18 cellular contexts compared by ENCODE assay signal in the genomic region with DNA sequence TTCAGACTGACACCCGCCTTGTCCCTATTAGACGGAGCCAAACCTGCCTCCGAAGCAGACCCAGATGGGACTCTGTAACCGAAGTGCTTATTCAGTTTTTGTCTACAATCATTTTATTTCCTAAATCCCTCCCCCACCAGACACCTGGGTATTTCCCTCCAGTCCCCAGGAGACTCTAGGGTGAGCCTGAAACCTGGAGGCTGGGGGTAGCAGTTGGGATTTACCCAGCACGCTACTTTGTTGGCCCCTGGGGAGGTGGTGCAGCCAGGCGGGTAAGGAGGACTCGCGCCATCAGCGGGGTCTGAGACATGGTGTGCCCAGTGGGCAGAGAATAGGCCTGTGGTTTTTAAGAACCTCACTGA. TPM values are rescaled to one million over a fixed set of nuclear protein-coding genes. Genes with fewer than 3 reads are reported as not detected.
DNase-seq lines count a peak whose midpoint lies in the region; ATAC-seq and TF ChIP-seq lines count a peak whose summit lies in the region.
"Had no signal": no experiment of that assay in that cellular context is flagged by ENCODE, and none has a peak within 500 bp of the region (broad histone marks: within the 10 kb centered on the region; RNA-seq: fewer than 3 reads in every experiment).

No MANE protein-coding gene starts in this region.

- no peak for TF ChIP-seq CTCF in GM13976 (IDR thresholded peaks at IDR 0.05; ENCODE audit: borderline replicate concordance, control extremely low read depth, extremely low read depth, insufficient read depth, missing control alignments)

- CTCF ChIA-PET in T-cell (lab: Charles Lee) = no interaction called here

- H3K36me3 Mint-ChIP-seq in T-cell (no peaks in the 10 kb centered on the region), naive B cell (no peaks in the 10 kb centered on the region)
- H3K36me3 Mint-ChIP-seq in stimulated activated memory B cell treated with anti-CD40 and anti-IgM and Interleukin-4, amounts not matched to agents 10 μg/mL and 1 μg/mL and 100 μg/mL, for 72 hours = no peaks in the 10 kb centered on the region

- intact Hi-C loops in left cardiac atrium (cut with DNase I) = no loop called here

- POLR2A ChIA-PET in T-cell (lab: Charles Lee) = no interaction called here

- H3K4me1 Mint-ChIP-seq in T-cell (peaks cover 15 to 36% (median 30%) of the 10 kb centered on the region in 3 donors), naive B cell (peaks cover 34 to 60% (median 57%) of the 10 kb centered on the region in 3 donors)
- peaks cover 47% of the 10 kb centered on the region for H3K4me1 Mint-ChIP-seq in stimulated activated memory B cell treated with anti-CD40 and anti-IgM and Interleukin-4, amounts not matched to agents 10 μg/mL and 1 μg/mL and 100 μg/mL, for 72 hours

- H3K4me3 Mint-ChIP-seq in T-cell (peak overlapping the region in 2 of 3 donors; percentile 10 to 50), naive B cell (peak overlapping the region in 7 of 8 donors; percentile 6 to 83 (median 68))
- H3K4me3 Mint-ChIP-seq in stimulated activated memory B cell treated with anti-CD40 and anti-IgM and Interleukin-4, amounts not matched to agents 10 μg/mL and 1 μg/mL and 100 μg/mL, for 72 hours = no peak overlapping the region
- H3K4me3 Mint-ChIP-seq: activated CD4-positive, alpha-beta T cell treated with anti-CD3 and anti-CD28 coated beads for 36 hours had no signal

- H3K9me3 Mint-ChIP-seq in T-cell = no peaks in the 10 kb centered on the region
- H3K9me3 Mint-ChIP-seq in naive B cell = peaks cover 0 to 23% (median 10%) of the 10 kb centered on the region in 7 donors
- no peaks in the 10 kb centered on the region for H3K9me3 Mint-ChIP-seq in stimulated activated memory B cell treated with anti-CD40 and anti-IgM and Interleukin-4, amounts not matched to agents 10 μg/mL and 1 μg/mL and 100 μg/mL, for 72 hours

- DNase-seq in NCI-H1417 (lab: John Stamatoyannopoulos, UW) (peak in 2 of 3 experiments; percentile 2 to 63), NCI-H1417 treated with DMSO at 0.1 percent for 48 hours (lab: John Stamatoyannopoulos, UW) (no peak), GM13976 (ENCODE audit: low spot score) (peak; percentile 37), T-cell (no peak), naive B cell (no peak), left cardiac atrium (no peak), GOT3 (lab: John Stamatoyannopoulos, UW) (no peak)
- DNase-seq: activated effector memory CD4-positive, alpha-beta T cell treated with Interleukin-2 at 50 U/mL for 16 hours; effector CD4-positive, alpha-beta T cell; IMR-90; NCI-H1105; occipital lobe; stimulated activated naive CD4-positive, alpha-beta T cell had no signal

- H3K27me3 Mint-ChIP-seq in T-cell = peaks cover 57 to 72% of the 10 kb centered on the region in 2 donors
- peaks cover 63 to 79% (median 71%) of the 10 kb centered on the region in 3 donors for H3K27me3 Mint-ChIP-seq in naive B cell
- peaks cover 91% of the 10 kb centered on the region for H3K27me3 Mint-ChIP-seq in stimulated activated memory B cell treated with anti-CD40 and anti-IgM and Interleukin-4, amounts not matched to agents 10 μg/mL and 1 μg/mL and 100 μg/mL, for 72 hours

- H3K27ac Mint-ChIP-seq in T-cell = no peak overlapping the region
- H3K27ac Mint-ChIP-seq in naive B cell = peak overlapping the region in 5 of 6 donors; percentile 65 to 93 (median 82)
- no peak overlapping the region for H3K27ac Mint-ChIP-seq in stimulated activated memory B cell treated with anti-CD40 and anti-IgM and Interleukin-4, amounts not matched to agents 10 μg/mL and 1 μg/mL and 100 μg/mL, for 72 hours
- H3K27ac Mint-ChIP-seq: activated CD4-positive, alpha-beta T cell treated with anti-CD3 and anti-CD28 coated beads for 36 hours had no signal

- in situ Hi-C loops in GM13976 (cut with MboI; ENCODE audit: low sequenced_read_pairs, unreplicated experiment) = loop anchor here (25.0 kb wide), 1 partner anchor 473 kb away; no protein-coding TSS in a partner anchor

- no peak for ATAC-seq in T-cell (replicated peaks in 1 of 4)
- no peak for ATAC-seq in naive B cell (ENCODE audit: low read depth in 2 of 2)
- no peak for ATAC-seq in left cardiac atrium
- ATAC-seq in stimulated activated memory B cell treated with anti-CD40 and anti-IgM and Interleukin-4, amounts not matched to agents 10 μg/mL and 1 μg/mL and 100 μg/mL, for 72 hours = no peak
- ATAC-seq: activated CD4-positive, alpha-beta T cell treated with anti-CD3 and anti-CD28 coated beads for 36 hours had no signal

RNA-seq across cellular contexts. Expression of gene LHX2, which starts 1.3 kb away (rescaled TPM):
- total RNA-seq in T-cell = not detected
- under 1 TPM in 1 of 6 donors, not detected in 5; 0.27 TPM for polyA plus RNA-seq in naive B cell (ENCODE audit: low read depth in 6 of 6)
- total RNA-seq in left cardiac atrium = under 1 TPM in 1 of 2 donors, not detected in 1; 0.38 TPM
- total RNA-seq: activated CD4-positive, alpha-beta T cell treated with anti-CD3 and anti-CD28 coated beads for 36 hours; GM23248; IMR-90; T-helper 2 cell treated with Interferon-gamma antibody and Interleukin-4, amounts not matched to agents 100 ng/mL and 5 ng/mL, for 36 hours; ureter had no signal
- polyA plus RNA-seq: GM23248, IMR-90 had no signal

Comparison
In these comparisons a context has a peak if more than half of its experiments do, and no peak if none do; other contexts are left out.
1. DNase-seq: peak in NCI-H1417 (2 of 3) and GM13976 (single experiment); none in NCI-H1417 treated with DMSO at 0.1 percent for 48 hours (single experiment), T-cell (0 of 34), naive B cell (single experiment), left cardiac atrium (single experiment) and GOT3 (single experiment).
2. H3K27ac Mint-ChIP-seq: peak in naive B cell (5 of 6); none in T-cell (0 of 2) and stimulated activated memory B cell treated with anti-CD40 and anti-IgM and Interleukin-4, amounts not matched to agents 10 μg/mL and 1 μg/mL and 100 μg/mL, for 72 hours (single experiment).